In genomic region chr1:38973145-38973544, GRCh38 we compare ENCODE assay signal across 9 cellular contexts. TPM values are rescaled to one million over a fixed set of nuclear protein-coding genes. Genes with fewer than 3 reads are reported as not detected.
"Had no signal": no experiment of that assay in that cellular context is flagged by ENCODE, and none has a peak within 500 bp of the region (broad histone marks: within the 10 kb centered on the region; RNA-seq: fewer than 3 reads in every experiment).

No MANE protein-coding gene starts in this region.

RNA-seq across cellular contexts. Expression of gene RHBDL2, which starts 31.5 kb away (rescaled TPM):
- total RNA-seq: left ventricle myocardium inferior; mesothelial cell of epicardium; mononuclear cell; naive thymus-derived CD4-positive, alpha-beta T cell; natural killer cell treated with Interleukin-12 subunit alpha and Interleukin-12 subunit beta and Interleukin-15 and Interleukin-18, amount 100 ng/mL, for 72 hours; progenitor cell of endocrine pancreas; smooth muscle cell had no signal
- polyA plus RNA-seq: immature natural killer cell; naive thymus-derived CD4-positive, alpha-beta T cell; neural cell; smooth muscle cell had no signal
